8 cellular contexts compared by ENCODE assay signal in the genomic region with DNA sequence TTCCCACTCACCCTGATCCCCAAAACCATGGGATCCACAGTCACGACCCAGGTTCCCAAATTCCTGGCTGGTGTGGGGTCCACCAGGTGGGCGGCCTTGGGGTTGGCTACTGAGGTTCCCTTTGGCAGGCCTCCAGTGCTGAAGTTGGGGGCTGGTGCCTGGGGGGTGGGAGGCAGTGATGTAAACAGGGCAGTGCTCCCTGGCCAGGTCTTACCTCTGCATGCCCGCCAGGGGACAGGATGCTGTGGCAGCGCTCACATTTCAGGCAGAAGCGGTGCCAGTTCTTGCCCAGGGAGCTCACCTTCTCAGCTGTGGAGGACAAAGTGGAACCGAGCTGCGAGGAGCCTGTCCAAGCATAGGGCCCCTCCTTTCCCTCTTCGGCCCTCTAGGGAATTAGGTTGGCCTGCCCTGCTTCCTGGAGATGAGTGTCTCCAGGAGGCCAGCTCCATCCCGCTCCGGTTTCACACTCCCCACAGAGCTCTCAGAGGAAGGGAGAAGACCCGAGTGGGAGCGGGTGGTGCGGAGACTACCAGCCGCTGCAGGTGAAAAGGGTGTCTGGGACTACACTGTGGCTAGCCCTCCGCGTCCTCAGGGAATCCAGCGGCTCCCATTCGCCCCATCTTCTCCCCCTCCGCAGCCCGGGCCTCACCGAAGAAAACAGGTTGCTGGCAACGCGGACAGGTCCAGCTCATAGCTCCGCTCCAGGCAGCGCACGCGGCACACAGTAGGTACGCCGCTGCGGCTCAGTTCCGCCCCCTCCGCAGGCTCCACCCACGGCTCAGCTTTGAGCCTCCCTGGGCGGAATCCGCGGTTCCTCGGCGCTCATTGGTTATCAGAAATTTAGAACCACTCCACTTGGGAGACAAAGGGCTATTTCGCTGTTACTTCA. TPM values are rescaled to one million over a fixed set of nuclear protein-coding genes. Genes with fewer than 3 reads are reported as not detected.
DNase-seq lines count a peak whose midpoint lies in the region; ATAC-seq and TF ChIP-seq lines count a peak whose summit lies in the region.

CRIP3 (minus strand) TSS at position 726 of the 889 bp plus-strand sequence; CDS start at position 692, 34 bp downstream.

- H3K27me3 ChIP-seq in neutrophil: no peaks in the 10 kb centered on the region

- peak; percentile 53 for ATAC-seq in GM19395 (IDR thresholded peaks at IDR 0.05; ENCODE audit: unreplicated experiment)

- peak within 1 kb of the TSS; percentile 55 for H3K27ac ChIP-seq in neutrophil
- H3K27ac ChIP-seq in urinary bladder (ENCODE audit: low read depth): no peak within 1 kb of the TSS

- DNase-seq in AG20443 (ENCODE audit: low spot score) (peak; percentile 70), NCI-H2029 (lab: John Stamatoyannopoulos, UW) (peak; percentile 64), activated T-cell treated with anti-CD3 and anti-CD28 coated beads for 24 hours (ENCODE audit: low read depth) (peak; percentile 36), fibroblast of peridontal ligament (ENCODE audit: extremely low read depth) (peak; percentile 38), 8988T (no peak)

- H3K4me1 ChIP-seq in neutrophil (ENCODE audit: control insufficient read depth in 1 of 2, insufficient read depth in 1 of 2, low read depth in 1 of 2, low read length in 1 of 2) (peaks cover 59 to 60% of the 10 kb centered on the region in 2 experiments), urinary bladder (ENCODE audit: insufficient read depth) (no peaks in the 10 kb centered on the region)

- TF ChIP-seq CTCF in neutrophil (IDR thresholded peaks at IDR 0.05): peak; percentile 12

- no peaks in the 10 kb centered on the region for H3K36me3 ChIP-seq in neutrophil
- H3K36me3 ChIP-seq in urinary bladder (ENCODE audit: insufficient read depth): no peaks in the 10 kb centered on the region

- WGBS in urinary bladder: 7% methylated on average over 39 of the region's 39 CpGs

- no peaks in the 10 kb centered on the region for H3K9me3 ChIP-seq in neutrophil

- peak within 1 kb of the TSS; percentile 42 to 52 for H3K4me3 ChIP-seq in neutrophil (ENCODE audit: low read depth in 1 of 2, low read length in 1 of 2)
- H3K4me3 ChIP-seq in urinary bladder (ENCODE audit: low read depth, low read length): peak within 1 kb of the TSS; percentile 33

RNA-seq across cellular contexts. Expression of gene CRIP3, which starts in this region (rescaled TPM):
- total RNA-seq in urinary bladder: 3.9 TPM
- polyA plus RNA-seq in urinary bladder: 1.1 TPM
